8 cellular contexts compared by ENCODE assay signal in genomic region chr12:111434680-111435338, GRCh38.
DNase-seq lines count a peak whose midpoint lies in the region; ATAC-seq lines count a peak whose summit lies in the region.

No MANE protein-coding gene starts in this region.

- DNase-seq in T-helper 1 cell (peak; percentile 70 to 85 (median 79)), GM19240 (ENCODE audit: insufficient read length, low spot score) (no peak), NCI-H82 (lab: John Stamatoyannopoulos, UW) (no peak)
- DNase-seq in stimulated activated CD4-positive, alpha-beta T cell treated with anti-CD3 and anti-CD28 coated beads, TNF-alpha, amount 100 ng/mL, for 4 hours (ENCODE audit: low read depth in 3 of 3), result peak; percentile 52 to 81 (median 73)

- peak overlapping the region; percentile 61 for H3K27ac ChIP-seq in angular gyrus (ENCODE audit: low read depth, low read length)
- H3K27ac ChIP-seq in layer of hippocampus (ENCODE audit: low read depth, low read length), result peak overlapping the region; percentile 50

- H3K27me3 ChIP-seq in layer of hippocampus (ENCODE audit: control insufficient read depth, insufficient read depth, low read length), result no peaks in the 10 kb centered on the region

- ATAC-seq in GM19025 (IDR thresholded peaks at IDR 0.05; ENCODE audit: low read depth, unreplicated experiment) (peak; percentile 70), HG03108 (IDR thresholded peaks at IDR 0.05; ENCODE audit: unreplicated experiment) (peak; percentile 50)

Comparison
In these comparisons a context has a peak if more than half of its experiments do, and no peak if none do; other contexts are left out.
1. DNase-seq: peak in T-helper 1 cell (5 of 5) and stimulated activated CD4-positive, alpha-beta T cell treated with anti-CD3 and anti-CD28 coated beads, TNF-alpha, amount 100 ng/mL, for 4 hours (3 of 3); none in GM19240 (single experiment) and NCI-H82 (single experiment).